In the genomic region with DNA sequence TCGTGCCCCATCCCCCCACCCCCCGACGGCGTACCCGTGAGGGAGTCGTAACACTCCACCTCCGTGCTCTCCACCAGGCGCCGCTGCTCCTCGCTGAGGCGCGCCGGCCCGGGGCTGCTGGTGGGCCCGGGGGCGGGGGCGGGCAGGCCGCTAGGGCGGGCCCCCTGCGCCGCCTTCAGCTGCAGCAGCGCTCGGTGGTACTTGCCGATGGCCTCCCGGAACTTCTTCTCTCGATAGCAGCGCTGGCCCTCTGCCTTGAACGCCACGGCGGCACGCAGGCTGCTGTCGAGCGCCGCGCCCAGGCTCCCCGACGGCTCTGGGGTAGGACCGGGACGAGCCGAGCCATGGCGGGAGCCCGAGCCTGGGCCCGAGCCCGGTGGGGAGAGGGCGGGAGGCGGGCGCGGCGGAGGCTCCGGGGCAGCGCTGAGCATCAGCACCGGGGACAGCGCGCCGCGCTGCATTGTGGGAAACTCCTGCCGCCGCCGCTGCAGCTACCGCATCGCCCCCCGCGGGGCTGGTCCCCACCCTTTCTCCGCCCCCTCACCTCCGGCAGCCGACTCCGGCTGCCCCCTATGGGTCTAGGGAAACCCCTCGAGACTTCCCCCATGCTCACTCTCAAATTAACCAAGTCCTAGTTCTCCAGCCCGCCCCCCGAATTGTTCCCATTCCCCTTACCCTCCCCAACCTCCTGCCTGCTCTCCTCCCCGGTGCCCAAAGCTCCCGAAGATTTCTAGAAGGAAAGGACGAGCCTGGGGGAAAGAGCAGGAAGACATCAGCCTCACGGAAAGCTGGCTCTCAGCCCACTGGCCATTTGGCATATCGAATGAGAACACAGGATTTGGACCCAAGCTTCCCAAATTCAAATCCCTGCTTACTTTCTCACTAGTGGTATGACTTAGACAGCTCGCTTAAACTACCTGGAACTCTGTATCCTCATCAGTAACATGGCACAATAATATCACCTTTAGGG, we compare ENCODE assay signal across 1 cellular context.
TF ChIP-seq lines count a peak whose summit lies in the region.

Gene TTC9B, minus strand, starts transcription at position 464 of the 970 bp plus-strand sequence. Its CDS starts 3 bp downstream, at position 461.

TF ChIP-seq in K562, 482 proteins besides CTCF, POLR2A, EP300 and RAD21 (continued from another document and continues in another):
- TF ChIP-seq SIX5 (IDR thresholded peaks at IDR 0.05; ENCODE audit: borderline replicate concordance in 1 of 2, insufficient read depth in 1 of 2, low read depth in 1 of 2, low read length in 2 of 2): no peak
- TF ChIP-seq SNRNP70 (optimal IDR thresholded peaks at IDR 0.05; ENCODE audit: low read depth, low read length): no peak
- TF ChIP-seq ZNF347 (CRISPR knock-in tag; IDR thresholded peaks at IDR 0.05; ENCODE audit: low read depth): no peak
- no peak for TF ChIP-seq BRF1 (IDR thresholded peaks at IDR 0.05; ENCODE audit: borderline replicate concordance, extremely low read depth, insufficient read length)
- TF ChIP-seq HDAC2 (IDR thresholded peaks at IDR 0.05): peak; percentile 94
- peak; percentile 63; the same call in 1 of the 2 replicates for TF ChIP-seq GABPB1 (CRISPR knock-in tag; IDR thresholded peaks at IDR 0.05)
- TF ChIP-seq GTF3C2 (IDR thresholded peaks at IDR 0.05; ENCODE audit: borderline replicate concordance, extremely low read depth, insufficient read length): no peak
- TF ChIP-seq PURB (CRISPR knock-in tag; IDR thresholded peaks at IDR 0.05; ENCODE audit: low read depth): no peak
- TF ChIP-seq, protein P1, sequence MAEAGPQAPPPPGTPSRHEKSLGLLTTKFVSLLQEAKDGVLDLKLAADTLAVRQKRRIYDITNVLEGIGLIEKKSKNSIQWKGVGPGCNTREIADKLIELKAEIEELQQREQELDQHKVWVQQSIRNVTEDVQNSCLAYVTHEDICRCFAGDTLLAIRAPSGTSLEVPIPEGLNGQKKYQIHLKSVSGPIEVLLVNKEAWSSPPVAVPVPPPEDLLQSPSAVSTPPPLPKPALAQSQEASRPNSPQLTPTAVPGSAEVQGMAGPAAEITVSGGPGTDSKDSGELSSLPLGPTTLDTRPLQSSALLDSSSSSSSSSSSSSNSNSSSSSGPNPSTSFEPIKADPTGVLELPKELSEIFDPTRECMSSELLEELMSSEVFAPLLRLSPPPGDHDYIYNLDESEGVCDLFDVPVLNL (CRISPR knock-in tag; IDR thresholded peaks at IDR 0.05; ENCODE audit: low read depth): 0 out of 2 replicates have a peak, but pooled peaks have one; percentile 29
- no peak for TF ChIP-seq ZNF77 (CRISPR knock-in tag; IDR thresholded peaks at IDR 0.05)
- no peak for TF ChIP-seq TAL1 (IDR thresholded peaks at IDR 0.05)
- TF ChIP-seq, protein P2, sequence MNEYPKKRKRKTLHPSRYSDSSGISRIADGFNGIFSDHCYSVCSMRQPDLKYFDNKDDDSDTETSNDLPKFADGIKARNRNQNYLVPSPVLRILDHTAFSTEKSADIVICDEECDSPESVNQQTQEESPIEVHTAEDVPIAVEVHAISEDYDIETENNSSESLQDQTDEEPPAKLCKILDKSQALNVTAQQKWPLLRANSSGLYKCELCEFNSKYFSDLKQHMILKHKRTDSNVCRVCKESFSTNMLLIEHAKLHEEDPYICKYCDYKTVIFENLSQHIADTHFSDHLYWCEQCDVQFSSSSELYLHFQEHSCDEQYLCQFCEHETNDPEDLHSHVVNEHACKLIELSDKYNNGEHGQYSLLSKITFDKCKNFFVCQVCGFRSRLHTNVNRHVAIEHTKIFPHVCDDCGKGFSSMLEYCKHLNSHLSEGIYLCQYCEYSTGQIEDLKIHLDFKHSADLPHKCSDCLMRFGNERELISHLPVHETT (CRISPR knock-in tag; conservative IDR thresholded peaks at IDR 0.05 in 1 of 2, IDR thresholded peaks at IDR 0.05 in 1 of 2): no peak
- TF ChIP-seq ZNF436 (CRISPR knock-in tag; IDR thresholded peaks at IDR 0.05): no peak
- TF ChIP-seq SREBF2 (CRISPR knock-in tag; IDR thresholded peaks at IDR 0.05): no peak
- peak; percentile 95 to 97 for TF ChIP-seq KDM1A (IDR thresholded peaks at IDR 0.05)
- TF ChIP-seq MAFK (IDR thresholded peaks at IDR 0.05; ENCODE audit: low read length): no peak
- no peak for TF ChIP-seq FOXM1 (IDR thresholded peaks at IDR 0.05; ENCODE audit: low read depth)
- TF ChIP-seq FOXM1 (CRISPR knock-in tag; IDR thresholded peaks at IDR 0.05; ENCODE audit: low read depth): no peak
- no peak for TF ChIP-seq NR1H2 (CRISPR knock-in tag; IDR thresholded peaks at IDR 0.05)
- peak in 1 of 2 experiments; percentile 63; a peak in 2 of 4 replicates for TF ChIP-seq MAZ (CRISPR knock-in tag; conservative IDR thresholded peaks at IDR 0.05 in 1 of 2, IDR thresholded peaks at IDR 0.05 in 1 of 2)
- TF ChIP-seq, protein P3, sequence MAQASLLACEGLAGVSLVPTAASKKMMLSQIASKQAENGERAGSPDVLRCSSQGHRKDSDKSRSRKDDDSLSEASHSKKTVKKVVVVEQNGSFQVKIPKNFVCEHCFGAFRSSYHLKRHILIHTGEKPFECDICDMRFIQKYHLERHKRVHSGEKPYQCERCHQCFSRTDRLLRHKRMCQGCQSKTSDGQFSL (CRISPR knock-in tag; IDR thresholded peaks at IDR 0.05): 0 out of 2 replicates have a peak, but pooled peaks have one; percentile 38
- TF ChIP-seq, protein P3 (tag; IDR thresholded peaks at IDR 0.05): no peak
- no peak for TF ChIP-seq KDM5B (IDR thresholded peaks at IDR 0.05; ENCODE audit: insufficient replicate concordance, low read depth, low read length)
- TF ChIP-seq PRPF4 (IDR thresholded peaks at IDR 0.05; ENCODE audit: insufficient read depth, low read depth, low read length, poor library complexity, severe bottlenecking): no peak
- TF ChIP-seq KLF1 (tag; IDR thresholded peaks at IDR 0.05): no peak
- no peak for TF ChIP-seq ZNF175 (CRISPR knock-in tag; IDR thresholded peaks at IDR 0.05; ENCODE audit: low read depth)
- peak; percentile 97 to 100 for TF ChIP-seq RCOR1 (IDR thresholded peaks at IDR 0.05; ENCODE audit: borderline replicate concordance in 1 of 2, low read depth in 2 of 2, low read length in 2 of 2)
- no peak for TF ChIP-seq GATAD2A (IDR thresholded peaks at IDR 0.05)
- no peak for TF ChIP-seq MYC (IDR thresholded peaks at IDR 0.05; ENCODE audit: low read depth, low read length)
- TF ChIP-seq MYC (CRISPR knock-in tag; IDR thresholded peaks at IDR 0.05; ENCODE audit: borderline replicate concordance, low read depth): no peak
- TF ChIP-seq, protein P4, sequence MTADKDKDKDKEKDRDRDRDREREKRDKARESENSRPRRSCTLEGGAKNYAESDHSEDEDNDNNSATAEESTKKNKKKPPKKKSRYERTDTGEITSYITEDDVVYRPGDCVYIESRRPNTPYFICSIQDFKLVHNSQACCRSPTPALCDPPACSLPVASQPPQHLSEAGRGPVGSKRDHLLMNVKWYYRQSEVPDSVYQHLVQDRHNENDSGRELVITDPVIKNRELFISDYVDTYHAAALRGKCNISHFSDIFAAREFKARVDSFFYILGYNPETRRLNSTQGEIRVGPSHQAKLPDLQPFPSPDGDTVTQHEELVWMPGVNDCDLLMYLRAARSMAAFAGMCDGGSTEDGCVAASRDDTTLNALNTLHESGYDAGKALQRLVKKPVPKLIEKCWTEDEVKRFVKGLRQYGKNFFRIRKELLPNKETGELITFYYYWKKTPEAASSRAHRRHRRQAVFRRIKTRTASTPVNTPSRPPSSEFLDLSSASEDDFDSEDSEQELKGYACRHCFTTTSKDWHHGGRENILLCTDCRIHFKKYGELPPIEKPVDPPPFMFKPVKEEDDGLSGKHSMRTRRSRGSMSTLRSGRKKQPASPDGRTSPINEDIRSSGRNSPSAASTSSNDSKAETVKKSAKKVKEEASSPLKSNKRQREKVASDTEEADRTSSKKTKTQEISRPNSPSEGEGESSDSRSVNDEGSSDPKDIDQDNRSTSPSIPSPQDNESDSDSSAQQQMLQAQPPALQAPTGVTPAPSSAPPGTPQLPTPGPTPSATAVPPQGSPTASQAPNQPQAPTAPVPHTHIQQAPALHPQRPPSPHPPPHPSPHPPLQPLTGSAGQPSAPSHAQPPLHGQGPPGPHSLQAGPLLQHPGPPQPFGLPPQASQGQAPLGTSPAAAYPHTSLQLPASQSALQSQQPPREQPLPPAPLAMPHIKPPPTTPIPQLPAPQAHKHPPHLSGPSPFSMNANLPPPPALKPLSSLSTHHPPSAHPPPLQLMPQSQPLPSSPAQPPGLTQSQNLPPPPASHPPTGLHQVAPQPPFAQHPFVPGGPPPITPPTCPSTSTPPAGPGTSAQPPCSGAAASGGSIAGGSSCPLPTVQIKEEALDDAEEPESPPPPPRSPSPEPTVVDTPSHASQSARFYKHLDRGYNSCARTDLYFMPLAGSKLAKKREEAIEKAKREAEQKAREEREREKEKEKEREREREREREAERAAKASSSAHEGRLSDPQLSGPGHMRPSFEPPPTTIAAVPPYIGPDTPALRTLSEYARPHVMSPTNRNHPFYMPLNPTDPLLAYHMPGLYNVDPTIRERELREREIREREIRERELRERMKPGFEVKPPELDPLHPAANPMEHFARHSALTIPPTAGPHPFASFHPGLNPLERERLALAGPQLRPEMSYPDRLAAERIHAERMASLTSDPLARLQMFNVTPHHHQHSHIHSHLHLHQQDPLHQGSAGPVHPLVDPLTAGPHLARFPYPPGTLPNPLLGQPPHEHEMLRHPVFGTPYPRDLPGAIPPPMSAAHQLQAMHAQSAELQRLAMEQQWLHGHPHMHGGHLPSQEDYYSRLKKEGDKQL (CRISPR knock-in tag; IDR thresholded peaks at IDR 0.05; ENCODE audit: borderline replicate concordance): no peak
- TF ChIP-seq RBM25 (IDR thresholded peaks at IDR 0.05; ENCODE audit: low read depth, low read length, severe bottlenecking): peak; percentile 87
- TF ChIP-seq JUND (IDR thresholded peaks at IDR 0.05; ENCODE audit: borderline replicate concordance, low read depth, low read length): no peak
- TF ChIP-seq JUND (tag; IDR thresholded peaks at IDR 0.05; ENCODE audit: borderline replicate concordance, low read depth, low read length): no peak
- TF ChIP-seq TFAP4 (CRISPR knock-in tag; IDR thresholded peaks at IDR 0.05; ENCODE audit: borderline replicate concordance): peak; percentile 24; the same call in 1 of the 2 replicates
- TF ChIP-seq RFX1 (IDR thresholded peaks at IDR 0.05): no peak
- TF ChIP-seq C11orf30 (IDR thresholded peaks at IDR 0.05; ENCODE audit: low read depth): no peak
- no peak for TF ChIP-seq KDM4B (IDR thresholded peaks at IDR 0.05; ENCODE audit: borderline replicate concordance in 2 of 2, low read depth in 1 of 2)
- no peak for TF ChIP-seq E2F5 (CRISPR knock-in tag; IDR thresholded peaks at IDR 0.05)
- TF ChIP-seq NCOA6 (IDR thresholded peaks at IDR 0.05): 0 out of 2 replicates have a peak, but pooled peaks have one; percentile 43
- no peak for TF ChIP-seq TARDBP (IDR thresholded peaks at IDR 0.05)
- TF ChIP-seq, protein P5, sequence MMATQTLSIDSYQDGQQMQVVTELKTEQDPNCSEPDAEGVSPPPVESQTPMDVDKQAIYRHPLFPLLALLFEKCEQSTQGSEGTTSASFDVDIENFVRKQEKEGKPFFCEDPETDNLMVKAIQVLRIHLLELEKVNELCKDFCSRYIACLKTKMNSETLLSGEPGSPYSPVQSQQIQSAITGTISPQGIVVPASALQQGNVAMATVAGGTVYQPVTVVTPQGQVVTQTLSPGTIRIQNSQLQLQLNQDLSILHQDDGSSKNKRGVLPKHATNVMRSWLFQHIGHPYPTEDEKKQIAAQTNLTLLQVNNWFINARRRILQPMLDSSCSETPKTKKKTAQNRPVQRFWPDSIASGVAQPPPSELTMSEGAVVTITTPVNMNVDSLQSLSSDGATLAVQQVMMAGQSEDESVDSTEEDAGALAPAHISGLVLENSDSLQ (IDR thresholded peaks at IDR 0.05): no peak
- no peak for TF ChIP-seq HMG20B (CRISPR knock-in tag; IDR thresholded peaks at IDR 0.05)
- TF ChIP-seq MEIS2 (IDR thresholded peaks at IDR 0.05; ENCODE audit: partially characterized antibody): no peak
- TF ChIP-seq ZFX (CRISPR knock-in tag; IDR thresholded peaks at IDR 0.05): peak; percentile 5; the same call in 1 of the 2 replicates
